Comparison of ENCODE assay signal across 28 cellular contexts in genomic region chr16:1659071-1659470, GRCh38.
"Had no signal": no experiment of that assay in that cellular context is flagged by ENCODE, and none has a peak within 500 bp of the region (broad histone marks: within the 10 kb centered on the region; RNA-seq: fewer than 3 reads in every experiment).

No MANE protein-coding gene starts in this region.

- ATAC-seq: activated CD8-positive, alpha-beta T cell treated with anti-CD3 and anti-CD28 coated beads, Interleukin-2, amount 10 ng/mL, durations not matched to agents 7 days and 5 days; body of pancreas; SK-N-SH treated with all-trans-retinoic acid at 6 μM for 48 hours had no signal

- H3K4me1 Mint-ChIP-seq: activated CD4-positive, alpha-beta T cell treated with anti-CD3 and anti-CD28 coated beads, Interleukin-2, amount 10 ng/mL, durations not matched to agents 24 days and 14 days; activated naive CD4-positive, alpha-beta T cell treated with anti-CD3 and anti-CD28 coated beads, Interleukin-2, amount 50 U/mL, for 24 hours; activated naive CD8-positive, alpha-beta T cell treated with anti-CD3 and anti-CD28 coated beads, Interleukin-2, amount 10 ng/mL, durations not matched to agents 7 days and 5 days had no signal

- H3K27me3 Mint-ChIP-seq: activated CD4-positive, alpha-beta T cell treated with anti-CD3 and anti-CD28 coated beads, Interleukin-2, amount 10 ng/mL, durations not matched to agents 24 days and 14 days; activated naive CD4-positive, alpha-beta T cell treated with anti-CD3 and anti-CD28 coated beads, Interleukin-2, amount 50 U/mL, for 24 hours; activated naive CD8-positive, alpha-beta T cell treated with anti-CD3 and anti-CD28 coated beads, Interleukin-2, amount 10 ng/mL, durations not matched to agents 7 days and 5 days; activated T-cell treated with anti-CD3 and anti-CD28 coated beads, Interleukin-2, amount 50 U/mL, for 24 hours had no signal

- H3K4me3 Mint-ChIP-seq: activated CD4-positive, alpha-beta T cell treated with anti-CD3 and anti-CD28 coated beads, Interleukin-2, amount 10 ng/mL, durations not matched to agents 24 days and 14 days; activated CD8-positive, alpha-beta T cell treated with anti-CD3 and anti-CD28 coated beads, Interleukin-2, amount 10 ng/mL, durations not matched to agents 7 days and 5 days; activated naive CD4-positive, alpha-beta T cell treated with anti-CD3 and anti-CD28 coated beads, Interleukin-2, amount 50 U/mL, for 24 hours; activated naive CD8-positive, alpha-beta T cell treated with anti-CD3 and anti-CD28 coated beads, Interleukin-2, amount 10 ng/mL, durations not matched to agents 7 days and 5 days; activated T-cell treated with anti-CD3 and anti-CD28 coated beads, Interleukin-2, amount 50 U/mL, for 24 hours had no signal

- H3K4me1 ChIP-seq: ascending aorta, body of pancreas, Peyer's patch had no signal

- H3K27me3 ChIP-seq: ascending aorta, body of pancreas, breast epithelium, Peyer's patch had no signal

- H3K9me3 ChIP-seq: ascending aorta, body of pancreas, breast epithelium, Peyer's patch had no signal

- DNase-seq: activated CD4-positive, alpha-beta T cell treated with anti-CD3 and anti-CD28 coated beads, Interleukin-2, amount 10 ng/mL, durations not matched to agents 24 days and 14 days; activated CD4-positive, alpha-beta T cell treated with anti-CD3 and anti-CD28 coated beads, Interleukin-2, amount 50 U/mL, for 4 hours; activated CD8-positive, alpha-beta T cell treated with anti-CD3 and anti-CD28 coated beads, Interleukin-2, amount 10 ng/mL, durations not matched to agents 7 days and 5 days; activated gamma-delta T cell; activated naive CD4-positive, alpha-beta T cell treated with Interleukin-2 at 50 U/mL for 16 hours; activated naive CD8-positive, alpha-beta T cell treated with anti-CD3 and anti-CD28 coated beads, Interleukin-2, amount 10 ng/mL, durations not matched to agents 7 days and 5 days; activated T-cell treated with anti-CD3 and anti-CD28 coated beads, Interleukin-2, amount 50 U/mL, for 24 hours; amygdala; body of pancreas; cerebellar nuclear complex; Karpas-422; NCI-H1105 treated with DMSO at 0.1 percent for 48 hours; NCI-H1436; NCI-H1694; NCI-H1930; NCI-H2081 treated with DMSO at 0.1 percent for 48 hours; NCI-H345; NCI-H524 treated with DMSO at 0.1 percent for 48 hours; Peyer's patch; RPMI8226; SIG-M5; SW 1271; T1000 had no signal

- H3K4me3 ChIP-seq: ascending aorta, body of pancreas, breast epithelium, Peyer's patch had no signal

- H3K27ac ChIP-seq: ascending aorta, body of pancreas, breast epithelium, Peyer's patch had no signal

- H3K27ac Mint-ChIP-seq: activated CD4-positive, alpha-beta T cell treated with anti-CD3 and anti-CD28 coated beads, Interleukin-2, amount 10 ng/mL, durations not matched to agents 24 days and 14 days; activated naive CD4-positive, alpha-beta T cell treated with anti-CD3 and anti-CD28 coated beads, Interleukin-2, amount 50 U/mL, for 24 hours; activated naive CD8-positive, alpha-beta T cell treated with anti-CD3 and anti-CD28 coated beads, Interleukin-2, amount 10 ng/mL, durations not matched to agents 7 days and 5 days; activated T-cell treated with anti-CD3 and anti-CD28 coated beads, Interleukin-2, amount 50 U/mL, for 24 hours; activated T-helper 2 cell treated with anti-CD3 and anti-CD28 coated beads, Interferon-gamma antibody, Interleukin-2, Interleukin-4, amounts not matched to agents 10 μg/mL and 5 μg/mL and 100 μg/mL, durations not matched to agents 14 hours and 24 hours and 36 hours had no signal

- H3K9me3 Mint-ChIP-seq: activated CD4-positive, alpha-beta T cell treated with anti-CD3 and anti-CD28 coated beads, Interleukin-2, amount 10 ng/mL, durations not matched to agents 24 days and 14 days; activated naive CD4-positive, alpha-beta T cell treated with anti-CD3 and anti-CD28 coated beads, Interleukin-2, amount 50 U/mL, for 24 hours; activated naive CD8-positive, alpha-beta T cell treated with anti-CD3 and anti-CD28 coated beads, Interleukin-2, amount 10 ng/mL, durations not matched to agents 7 days and 5 days; activated T-cell treated with anti-CD3 and anti-CD28 coated beads, Interleukin-2, amount 50 U/mL, for 24 hours; activated T-helper 2 cell treated with anti-CD3 and anti-CD28 coated beads, Interferon-gamma antibody, Interleukin-2, Interleukin-4, amounts not matched to agents 10 μg/mL and 5 μg/mL and 100 μg/mL, durations not matched to agents 14 hours and 24 hours and 36 hours had no signal
